In the genomic region with DNA sequence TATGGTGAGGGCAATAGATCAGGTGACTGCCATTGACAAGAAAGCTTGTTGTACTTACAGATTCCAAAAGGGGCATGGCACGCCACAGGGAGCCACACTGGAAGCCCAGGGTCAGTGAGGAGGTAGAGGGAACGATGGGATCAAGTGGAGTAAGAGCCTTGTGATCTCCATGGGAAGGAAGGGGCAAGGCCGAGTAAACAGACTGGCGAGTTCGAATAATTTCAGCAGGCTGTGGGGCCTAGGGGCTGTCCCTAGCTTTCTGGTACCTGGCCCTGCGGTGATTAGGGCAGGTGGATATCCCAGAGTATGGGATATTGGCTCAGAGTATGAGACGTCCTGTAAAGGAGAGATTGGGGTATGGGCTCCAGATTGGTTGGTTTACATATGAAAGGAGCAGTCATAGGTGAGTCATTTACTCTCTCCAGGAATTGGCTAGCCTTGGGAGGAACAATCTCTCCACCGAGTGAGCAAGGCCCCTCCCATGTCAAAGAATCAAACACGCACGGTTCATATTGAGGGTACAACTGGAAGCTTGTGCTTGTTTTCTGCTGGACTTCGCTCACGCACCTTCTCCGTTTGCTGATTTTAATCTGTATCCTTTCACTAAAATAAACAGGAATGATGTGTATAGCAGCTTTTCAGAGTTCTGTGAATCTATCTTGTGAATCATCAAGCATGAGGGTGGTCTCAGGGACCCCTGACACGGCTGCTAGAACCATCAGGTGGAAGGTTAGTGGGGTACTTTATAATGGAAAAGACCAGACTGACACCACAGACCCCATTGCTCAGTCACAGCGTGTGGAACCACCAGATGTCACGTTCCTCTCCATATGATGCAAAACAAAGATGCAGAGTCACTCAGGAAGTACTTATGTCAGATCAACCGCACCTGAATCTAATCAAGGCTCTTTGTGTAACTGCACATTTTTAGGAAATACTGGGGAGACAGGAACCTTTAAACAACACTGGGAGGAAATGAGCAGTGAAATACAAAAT, we compare ENCODE assay signal across 9 cellular contexts. TPM values are rescaled to one million over a fixed set of nuclear protein-coding genes. Genes with fewer than 3 reads are reported as not detected.
A peak's percentile ranks its signal among the peaks of the same experiment; 100 is the strongest.
DNase-seq lines count a peak whose midpoint lies in the region; ATAC-seq, FAIRE-seq and TF ChIP-seq lines count a peak whose summit lies in the region.
"Had no signal": no experiment of that assay in that cellular context is flagged by ENCODE, and none has a peak within 500 bp of the region (broad histone marks: within the 10 kb centered on the region; RNA-seq: fewer than 3 reads in every experiment).

No MANE protein-coding gene starts in this region.

- BruUV-seq in K562 (replicated peaks; lab: Mats Ljungman, UMichigan), result no TSS peak

- TF ChIP-seq RAD21 in K562 (CRISPR knock-in tag; conservative IDR thresholded peaks at IDR 0.05 in 1 of 2, IDR thresholded peaks at IDR 0.05 in 1 of 2), result no peak

- H3K27me3 ChIP-seq in K562 (ENCODE audit: control insufficient read depth in 2 of 2, insufficient read depth in 2 of 2, low read length in 2 of 2), result no peaks in the 10 kb centered on the region
- H3K27me3 ChIP-seq in psoas muscle (ENCODE audit: insufficient read depth in 3 of 3, low read length in 2 of 3), result no peaks in the 10 kb centered on the region

- H3K27me3 Mint-ChIP-seq in activated T-cell treated with anti-CD3 and anti-CD28 coated beads, Interleukin-2, amount 50 U/mL, for 4 hours (ENCODE audit: low read depth), result no peaks in the 10 kb centered on the region

- H3K4me1 Mint-ChIP-seq in activated T-cell treated with anti-CD3 and anti-CD28 coated beads, Interleukin-2, amount 50 U/mL, for 4 hours (ENCODE audit: low read depth), result peaks cover 2% of the 10 kb centered on the region

- peak overlapping the region in 1 of 2 experiments; percentile 62; a peak in 3 of 4 replicates for H3K9ac ChIP-seq in K562 (ENCODE audit: insufficient read depth in 1 of 2, low read depth in 2 of 2, low read length in 2 of 2)

- CTCF ChIA-PET in K562 (lab: Yijun Ruan, JAX; ENCODE audit: low intra/inter-chr PET ratio), result no interaction called here

- H2AFZ ChIP-seq in K562 (ENCODE audit: low read depth, low read length), result peak overlapping the region; percentile 82

- H3K4me3 ChIP-seq in K562 (no peak overlapping the region), psoas muscle (no peak overlapping the region)

- POLR2A ChIA-PET in K562 (lab: Yijun Ruan, JAX), result interaction anchor here (1.5 kb wide), 1 partner anchor 21 kb away, joined by 3 read pairs; no protein-coding TSS in a partner anchor

- H3K4me1 ChIP-seq in K562 (replicated peaks in 1 of 2; ENCODE audit: control insufficient read depth in 2 of 2, insufficient read depth in 2 of 2, low read length in 2 of 2), result peaks cover 11 to 34% of the 10 kb centered on the region in 2 experiments; a peak in 4 of 5 replicates
- H3K4me1 ChIP-seq in psoas muscle, result peaks cover 3% of the 10 kb centered on the region

- H3K36me3 Mint-ChIP-seq in activated T-cell treated with anti-CD3 and anti-CD28 coated beads, Interleukin-2, amount 50 U/mL, for 4 hours (ENCODE audit: insufficient read depth), result peaks cover 17% of the 10 kb centered on the region

- 24% methylated on average over 17 of the region's 17 CpGs for WGBS in K562 (ENCODE audit: insufficient coverage, low coverage, missing lambda C conversion rate)
- 69 to 76% (median 73%) methylated on average over 17 of the region's 17 CpGs for WGBS in psoas muscle, 3 donors

- no peak overlapping the region for H3K4me3 Mint-ChIP-seq in activated T-cell treated with anti-CD3 and anti-CD28 coated beads, Interleukin-2, amount 50 U/mL, for 4 hours

- in situ Hi-C loops in K562 (cut with MboI), result no loop called here

- H3K27ac ChIP-seq in K562 (ENCODE audit: extremely low read depth, low read depth, low read length) (peak overlapping the region; percentile 79), psoas muscle (peak overlapping the region; percentile 69)

- no peaks in the 10 kb centered on the region for H3K79me2 ChIP-seq in K562 (ENCODE audit: control insufficient read depth, insufficient read depth, low read length)

- ATAC-seq in activated T-cell treated with anti-CD3 and anti-CD28 coated beads, Interleukin-2, amount 50 U/mL, for 4 hours, result peak; percentile 27 to 66
- ATAC-seq in K562 (peak; percentile 86), psoas muscle (peak; percentile 60 to 69 (median 64)), GM18858 (IDR thresholded peaks at IDR 0.05; ENCODE audit: unreplicated experiment) (no peak), HG03442 (IDR thresholded peaks at IDR 0.05; ENCODE audit: unreplicated experiment) (no peak)

- FAIRE-seq in K562 (lab: Jason Lieb, UNC), result peak; percentile 92

- peaks cover 5% of the 10 kb centered on the region; the same call in 1 of the 3 replicates for H3K36me3 ChIP-seq in K562 (ENCODE audit: control insufficient read depth, insufficient read depth, low read length)
- H3K36me3 ChIP-seq in psoas muscle (ENCODE audit: insufficient read depth in 1 of 2, low read depth in 1 of 2), result peaks cover 0 to 15% of the 10 kb centered on the region in 2 donors

- peak; percentile 66 for TF ChIP-seq EP300 in K562 (IDR thresholded peaks at IDR 0.05; ENCODE audit: low read length)

- no peaks in the 10 kb centered on the region for H3K9me3 ChIP-seq in K562 (replicated peaks; ENCODE audit: control insufficient read depth, insufficient read depth, low read depth, low read length)
- H3K9me3 ChIP-seq in psoas muscle, result no peaks in the 10 kb centered on the region

- DNase-seq in activated T-cell treated with anti-CD3 and anti-CD28 coated beads, Interleukin-2, amount 50 U/mL, for 4 hours, result no peak
- no peak for DNase-seq in activated T-cell treated with anti-CD3 and anti-CD28 coated beads, Interleukin-2, amount 50 U/mL, for 1 hour
- DNase-seq in NCI-H510A treated with DMSO at 0.1 percent for 48 hours (lab: John Stamatoyannopoulos, UW) (peak; percentile 47), K562 (ENCODE audit: extremely low read depth in 1 of 4, low spot score in 3 of 4) (peak; percentile 41 to 73 (median 60)), psoas muscle (no peak), GDM1 (lab: John Stamatoyannopoulos, UW) (no peak)
- DNase-seq: DMS79 had no signal

- intact Hi-C loops in K562 (cut with micrococcal nuclease), result loop anchor here (1.0 kb wide), 1 partner anchor 27 kb away; no protein-coding TSS in a partner anchor
- intact Hi-C loops in psoas muscle (cut with DNase I), result no loop called here

- peaks cover 6% of the 10 kb centered on the region for H3K9me3 Mint-ChIP-seq in activated T-cell treated with anti-CD3 and anti-CD28 coated beads, Interleukin-2, amount 50 U/mL, for 4 hours

- H3K4me2 ChIP-seq in K562 (ENCODE audit: insufficient read depth, low read length), result peak overlapping the region; percentile 72

- no peaks in the 10 kb centered on the region for H4K20me1 ChIP-seq in K562 (replicated peaks; ENCODE audit: control insufficient read depth, insufficient read depth, low read length)

- no peak for TF ChIP-seq POLR2A in K562 (conservative IDR thresholded peaks at IDR 0.05)

- H3K9me1 ChIP-seq in K562 (ENCODE audit: control insufficient read depth, insufficient read depth, low read length), result no peaks in the 10 kb centered on the region

- no peak for TF ChIP-seq CTCF in K562 (IDR thresholded peaks at IDR 0.05 in 2 of 3, conservative IDR thresholded peaks at IDR 0.05 in 1 of 3; ENCODE audit: insufficient read depth in 2 of 3, low read depth in 1 of 3, low read length in 3 of 3)
- no peak for TF ChIP-seq CTCF in psoas muscle (IDR thresholded peaks at IDR 0.05)

RNA-seq across cellular contexts. Expression of a gene that starts 27.9 kb away (rescaled TPM):
- total RNA-seq in activated T-cell treated with anti-CD3 and anti-CD28 coated beads, Interleukin-2, amount 50 U/mL, for 4 hours, result 10 to 100 TPM; 51.2 to 56.0 (median 53.7) TPM
- 39.7 and 43.4 TPM in 2 replicates for total RNA-seq in K562 (2011; cell fraction: chromatin; rRNA removed; ENCODE audit: low replicate concordance)
- total RNA-seq in K562 (2011; cell fraction: nucleolus; rRNA removed), result 27.6 and 28.0 TPM in 2 replicates
- 46.8 and 63.5 TPM in 2 replicates for total RNA-seq in K562 (2011; cell fraction: nucleoplasm; rRNA removed)
- total RNA-seq in K562 (2014; rRNA removed) (39.8 and 42.1 TPM in 2 replicates), K562 (2014; rRNA removed; fragmentation: Illumina TruSeq; extraction: Trizol) (65.5 and 81.6 TPM in 2 replicates), K562 (2015; rRNA removed; fragmentation: Illumina TruSeq; extraction: Trizol) (49.0 and 50.5 TPM in 2 replicates), K562 (2021) (89.2 and 91.8 TPM in 2 replicates), psoas muscle (100 to 1,000 TPM; 107 to 180 (median 148) TPM)
- polyA plus RNA-seq in K562 (2011; rRNA removed) (89.0 and 118 TPM in 2 replicates), K562 (2014; fragmentation: Illumina TruSeq; extraction: Trizol) (88.2 and 94.1 TPM in 2 replicates), K562 (2014; fragmentation: Nextera tagmentation; extraction: Ambion mirVana) (100 to 1,000 TPM; 252 to 288 TPM), K562 (2014; rRNA removed) (101 and 105 TPM in 2 replicates), psoas muscle (100 to 1,000 TPM; 116 to 215 (median 188) TPM)
- 44.7 and 87.3 TPM in 2 replicates for polyA plus RNA-seq in K562 (2011; cell fraction: cytosol; rRNA removed)
- 37.3 and 59.0 TPM in 2 replicates for polyA plus RNA-seq in K562 (2011; cell fraction: nucleus; rRNA removed)
- polyA plus RNA-seq in K562 (2012), result 113 TPM in 2 replicates
- 52.9 and 56.0 TPM in 2 replicates for polyA minus RNA-seq in K562 (2011; rRNA and poly(A)+ RNA removed)
- polyA minus RNA-seq in K562 (2011; cell fraction: cytosol; rRNA and poly(A)+ RNA removed), result 27.2 and 28.1 TPM in 2 replicates
- 14.4 and 26.2 TPM in 2 replicates for polyA minus RNA-seq in K562 (2011; cell fraction: nucleus; rRNA and poly(A)+ RNA removed)

RNA-seq across cellular contexts. Expression of a gene that starts 29.0 kb away (rescaled TPM):
- 10 to 100 TPM; 39.1 to 47.1 (median 40.1) TPM for total RNA-seq in activated T-cell treated with anti-CD3 and anti-CD28 coated beads, Interleukin-2, amount 50 U/mL, for 4 hours
- 46.8 and 48.6 TPM in 2 replicates for total RNA-seq in K562 (2011; cell fraction: chromatin; rRNA removed; ENCODE audit: low replicate concordance)
- total RNA-seq in K562 (2011; cell fraction: nucleolus; rRNA removed), result 28.2 and 34.4 TPM in 2 replicates
- 39.7 and 48.8 TPM in 2 replicates for total RNA-seq in K562 (2011; cell fraction: nucleoplasm; rRNA removed)
- total RNA-seq in K562 (2014; rRNA removed) (23.6 and 26.2 TPM in 2 replicates), K562 (2014; rRNA removed; fragmentation: Illumina TruSeq; extraction: Trizol) (28.2 and 33.3 TPM in 2 replicates), K562 (2015; rRNA removed; fragmentation: Illumina TruSeq; extraction: Trizol) (34.4 and 36.7 TPM in 2 replicates), K562 (2021) (26.1 and 30.9 TPM in 2 replicates), psoas muscle (10 to 100 TPM; 15.6 to 25.3 (median 20.3) TPM)
- polyA plus RNA-seq in K562 (2011; rRNA removed) (25.2 and 32.2 TPM in 2 replicates), K562 (2014; fragmentation: Illumina TruSeq; extraction: Trizol) (36.0 and 39.4 TPM in 2 replicates), K562 (2014; fragmentation: Nextera tagmentation; extraction: Ambion mirVana) (10 to 100 TPM; 16.0 to 20.6 TPM), K562 (2014; rRNA removed) (18.7 and 27.4 TPM in 2 replicates), psoas muscle (10 to 100 TPM in 2 of 3 donors, 1 to 10 TPM in 1; 6.9 to 26.1 (median 14.7) TPM)
- polyA plus RNA-seq in K562 (2011; cell fraction: cytosol; rRNA removed), result 31.7 and 34.1 TPM in 2 replicates
- polyA plus RNA-seq in K562 (2011; cell fraction: nucleus; rRNA removed), result 24.3 and 27.6 TPM in 2 replicates
- polyA plus RNA-seq in K562 (2012), result 21.2 and 23.6 TPM in 2 replicates
- polyA minus RNA-seq in K562 (2011; rRNA and poly(A)+ RNA removed), result 48.3 and 48.8 TPM in 2 replicates
- polyA minus RNA-seq in K562 (2011; cell fraction: cytosol; rRNA and poly(A)+ RNA removed), result 15.1 and 18.0 TPM in 2 replicates
- polyA minus RNA-seq in K562 (2011; cell fraction: nucleus; rRNA and poly(A)+ RNA removed), result 18.6 and 26.9 TPM in 2 replicates

RNA-seq across cellular contexts. Expression of a gene that starts 38.1 kb away (rescaled TPM):
- 1 to 10 TPM; 3.9 to 6.1 (median 4.1) TPM for total RNA-seq in activated T-cell treated with anti-CD3 and anti-CD28 coated beads, Interleukin-2, amount 50 U/mL, for 4 hours
- total RNA-seq in K562 (2011; cell fraction: chromatin; rRNA removed; ENCODE audit: low replicate concordance), result 31.6 and 45.2 TPM in 2 replicates
- 32.4 and 38.0 TPM in 2 replicates for total RNA-seq in K562 (2011; cell fraction: nucleolus; rRNA removed)
- total RNA-seq in K562 (2011; cell fraction: nucleoplasm; rRNA removed), result 45.1 and 54.6 TPM in 2 replicates
- total RNA-seq in K562 (2014; rRNA removed) (9.0 and 13.0 TPM in 2 replicates), K562 (2014; rRNA removed; fragmentation: Illumina TruSeq; extraction: Trizol) (7.6 and 9.1 TPM in 2 replicates), K562 (2015; rRNA removed; fragmentation: Illumina TruSeq; extraction: Trizol) (6.8 and 7.2 TPM in 2 replicates), K562 (2021) (12.6 and 13.9 TPM in 2 replicates), psoas muscle (1 to 10 TPM; 1.8 to 2.6 (median 2.1) TPM)
- polyA plus RNA-seq in K562 (2011; rRNA removed) (27.6 and 30.2 TPM in 2 replicates), K562 (2014; fragmentation: Illumina TruSeq; extraction: Trizol) (15.6 and 17.0 TPM in 2 replicates), K562 (2014; fragmentation: Nextera tagmentation; extraction: Ambion mirVana) (1 to 10 TPM; 1.6 to 2.8 TPM), K562 (2014; rRNA removed) (10.9 and 13.0 TPM in 2 replicates), psoas muscle (1 to 10 TPM; 2.4 to 4.2 (median 2.7) TPM)
- polyA plus RNA-seq in K562 (2011; cell fraction: cytosol; rRNA removed), result 70.9 and 80.2 TPM in 2 replicates
- 37.7 and 43.4 TPM in 2 replicates for polyA plus RNA-seq in K562 (2011; cell fraction: nucleus; rRNA removed)
- 10.1 and 12.8 TPM in 2 replicates for polyA plus RNA-seq in K562 (2012)
- 29.7 and 48.7 TPM in 2 replicates for polyA minus RNA-seq in K562 (2011; rRNA and poly(A)+ RNA removed)
- 18.2 and 21.3 TPM in 2 replicates for polyA minus RNA-seq in K562 (2011; cell fraction: cytosol; rRNA and poly(A)+ RNA removed)
- 16.7 and 17.2 TPM in 2 replicates for polyA minus RNA-seq in K562 (2011; cell fraction: nucleus; rRNA and poly(A)+ RNA removed)

RNA-seq across cellular contexts. Expression of a gene that starts 53.3 kb away (rescaled TPM):
- 100 to 1,000 TPM; 345 to 390 (median 357) TPM for total RNA-seq in activated T-cell treated with anti-CD3 and anti-CD28 coated beads, Interleukin-2, amount 50 U/mL, for 4 hours
- total RNA-seq in K562 (2011; cell fraction: chromatin; rRNA removed; ENCODE audit: low replicate concordance), result 141 and 145 TPM in 2 replicates
- 80.8 and 96.6 TPM in 2 replicates for total RNA-seq in K562 (2011; cell fraction: nucleolus; rRNA removed)
- total RNA-seq in K562 (2011; cell fraction: nucleoplasm; rRNA removed), result 125 and 137 TPM in 2 replicates
- total RNA-seq in K562 (2014; rRNA removed), result 254 and 273 TPM in 2 replicates
- total RNA-seq in K562 (2014; rRNA removed; fragmentation: Illumina TruSeq; extraction: Trizol), result 308 and 329 TPM in 2 replicates
- 289 and 304 TPM in 2 replicates for total RNA-seq in K562 (2015; rRNA removed; fragmentation: Illumina TruSeq; extraction: Trizol)
- total RNA-seq in K562 (2021), result 257 and 269 TPM in 2 replicates
- 248 and 313 TPM in 2 replicates for polyA plus RNA-seq in K562 (2011; rRNA removed)
- 136 and 187 TPM in 2 replicates for polyA plus RNA-seq in K562 (2011; cell fraction: cytosol; rRNA removed)
- polyA plus RNA-seq in K562 (2011; cell fraction: nucleus; rRNA removed), result 84.7 and 123 TPM in 2 replicates
- polyA plus RNA-seq in K562 (2012), result 169 and 222 TPM in 2 replicates
- polyA plus RNA-seq in K562 (2014; fragmentation: Illumina TruSeq; extraction: Trizol), result 351 and 386 TPM in 2 replicates
- polyA plus RNA-seq in K562 (2014; fragmentation: Nextera tagmentation; extraction: Ambion mirVana), result 100 to 1,000 TPM; 223 to 313 TPM
- polyA plus RNA-seq in K562 (2014; rRNA removed), result 257 and 275 TPM in 2 replicates
- polyA minus RNA-seq in K562 (2011; rRNA and poly(A)+ RNA removed), result 305 and 312 TPM in 2 replicates
- 93.1 and 121 TPM in 2 replicates for polyA minus RNA-seq in K562 (2011; cell fraction: cytosol; rRNA and poly(A)+ RNA removed)
- 41.6 and 70.1 TPM in 2 replicates for polyA minus RNA-seq in K562 (2011; cell fraction: nucleus; rRNA and poly(A)+ RNA removed)
- total RNA-seq in psoas muscle, result 100 to 1,000 TPM; 162 to 185 (median 178) TPM
- polyA plus RNA-seq in psoas muscle, result 100 to 1,000 TPM; 172 to 232 (median 208) TPM

RNA-seq across cellular contexts. Expression of a gene that starts 53.5 kb away (rescaled TPM):
- total RNA-seq in activated T-cell treated with anti-CD3 and anti-CD28 coated beads, Interleukin-2, amount 50 U/mL, for 4 hours, result 100 to 1,000 TPM; 120 to 133 (median 128) TPM
- total RNA-seq in K562 (2011; cell fraction: chromatin; rRNA removed; ENCODE audit: low replicate concordance), result 11.7 and 22.5 TPM in 2 replicates
- 20.9 and 26.2 TPM in 2 replicates for total RNA-seq in K562 (2011; cell fraction: nucleolus; rRNA removed)
- 20.6 and 21.5 TPM in 2 replicates for total RNA-seq in K562 (2011; cell fraction: nucleoplasm; rRNA removed)
- 47.3 and 50.0 TPM in 2 replicates for total RNA-seq in K562 (2014; rRNA removed)
- 47.0 and 53.2 TPM in 2 replicates for total RNA-seq in K562 (2014; rRNA removed; fragmentation: Illumina TruSeq; extraction: Trizol)
- total RNA-seq in K562 (2015; rRNA removed; fragmentation: Illumina TruSeq; extraction: Trizol), result 45.6 and 46.4 TPM in 2 replicates
- 44.4 and 49.7 TPM in 2 replicates for total RNA-seq in K562 (2021)
- 29.1 and 35.2 TPM in 2 replicates for polyA plus RNA-seq in K562 (2011; rRNA removed)
- polyA plus RNA-seq in K562 (2011; cell fraction: cytosol; rRNA removed), result 18.6 and 25.9 TPM in 2 replicates
- 15.2 and 16.9 TPM in 2 replicates for polyA plus RNA-seq in K562 (2011; cell fraction: nucleus; rRNA removed)
- 41.4 and 42.6 TPM in 2 replicates for polyA plus RNA-seq in K562 (2012)
- 52.9 and 64.2 TPM in 2 replicates for polyA plus RNA-seq in K562 (2014; fragmentation: Illumina TruSeq; extraction: Trizol)
- polyA plus RNA-seq in K562 (2014; fragmentation: Nextera tagmentation; extraction: Ambion mirVana), result 10 to 100 TPM; 14.5 to 14.8 TPM
- polyA plus RNA-seq in K562 (2014; rRNA removed), result 50.2 and 51.3 TPM in 2 replicates
- polyA minus RNA-seq in K562 (2011; rRNA and poly(A)+ RNA removed), result 16.6 TPM in 2 replicates
- polyA minus RNA-seq in K562 (2011; cell fraction: cytosol; rRNA and poly(A)+ RNA removed), result 14.1 and 15.4 TPM in 2 replicates
- polyA minus RNA-seq in K562 (2011; cell fraction: nucleus; rRNA and poly(A)+ RNA removed), result 13.5 and 19.9 TPM in 2 replicates
- total RNA-seq in psoas muscle, result 10 to 100 TPM; 48.0 to 59.0 (median 56.6) TPM
- 10 to 100 TPM; 29.8 to 56.5 (median 45.8) TPM for polyA plus RNA-seq in psoas muscle

Comparison
In these comparisons a context has a peak if more than half of its experiments do, and no peak if none do; other contexts are left out.
1. ATAC-seq: peak in activated T-cell treated with anti-CD3 and anti-CD28 coated beads, Interleukin-2, amount 50 U/mL, for 4 hours (2 of 2), K562 (single experiment) and psoas muscle (4 of 4); none in GM18858 (single experiment) and HG03442 (single experiment).
2. DNase-seq: peak in NCI-H510A treated with DMSO at 0.1 percent for 48 hours (single experiment) and K562 (4 of 4); none in activated T-cell treated with anti-CD3 and anti-CD28 coated beads, Interleukin-2, amount 50 U/mL, for 4 hours (single experiment), activated T-cell treated with anti-CD3 and anti-CD28 coated beads, Interleukin-2, amount 50 U/mL, for 1 hour (single experiment), psoas muscle (0 of 2) and GDM1 (single experiment).